Comparison of ENCODE assay signal across 9 cellular contexts in genomic region chr17:869567-870530, GRCh38.
A peak's percentile ranks its signal among the peaks of the same experiment; 100 is the strongest.
DNase-seq lines count a peak whose midpoint lies in the region; TF ChIP-seq lines count a peak whose summit lies in the region.
"Had no signal": no experiment of that assay in that cellular context is flagged by ENCODE, and none has a peak within 500 bp of the region (broad histone marks: within the 10 kb centered on the region; RNA-seq: fewer than 3 reads in every experiment).

No MANE protein-coding gene starts in this region.

- WGBS in esophagus squamous epithelium, 2 donors: 16 to 20% methylated on average over 14 to 16 of the region's 30 CpGs
- no CpG with 5 or more reads among the region's 30 CpGs for WGBS in neuronal stem cell (ENCODE audit: extremely low coverage in 2 of 2, insufficient read length in 2 of 2, insufficient replicate concordance in 1 of 2), 2 donors

- H2BK12ac ChIP-seq in neuronal stem cell (ENCODE audit: low read length): no peak overlapping the region

- peaks cover 2% of the 10 kb centered on the region for H3K79me1 ChIP-seq in neuronal stem cell (ENCODE audit: low read depth, low read length)

- no peak overlapping the region for H3K18ac ChIP-seq in neuronal stem cell (ENCODE audit: low read length)

- H2AFZ ChIP-seq in neuronal stem cell (ENCODE audit: low read length): no peak overlapping the region

- TF ChIP-seq CTCF in esophagus squamous epithelium (IDR thresholded peaks at IDR 0.05): no peak

- H4K91ac ChIP-seq in neuronal stem cell (ENCODE audit: low read depth, low read length, poor library complexity): no peak overlapping the region

- intact Hi-C loops in esophagus squamous epithelium (cut with DNase I): loop anchor here (10.0 kb wide), 1 partner anchor 75 kb away; no protein-coding TSS in a partner anchor
- intact Hi-C loops in posterior cingulate gyrus (cut with DNase I): no loop called here

- H3K36me3 ChIP-seq in esophagus squamous epithelium: no peaks in the 10 kb centered on the region
- H3K36me3 ChIP-seq in neuronal stem cell (replicated peaks in 1 of 2; ENCODE audit: control insufficient read depth in 2 of 2, insufficient read depth in 2 of 2, low read length in 2 of 2): peaks cover 0 to 51% of the 10 kb centered on the region in 2 donors

- TF ChIP-seq POLR2A in esophagus squamous epithelium (IDR thresholded peaks at IDR 0.05): no peak

- DNase-seq in A172 (ENCODE audit: low spot score) (peak; percentile 66), NOMO-1 (lab: John Stamatoyannopoulos, UW; ENCODE audit: unreplicated experiment in 2 of 2) (peak; percentile 2 to 60), esophagus squamous epithelium (lab: John Stamatoyannopoulos, UW) (no peak), neuronal stem cell (ENCODE audit: low spot score) (no peak), DMS 273 (lab: John Stamatoyannopoulos, UW; ENCODE audit: unreplicated experiment) (no peak), posterior cingulate gyrus (no peak)
- no peak for DNase-seq in activated CD8-positive, alpha-beta memory T cell treated with anti-CD3 and anti-CD28 coated beads, Interleukin-2, amount 50 U/mL, for 4 hours
- no peak for DNase-seq in activated T-cell treated with anti-CD3 and anti-CD28 coated beads, Interleukin-2, amount 50 U/mL, for 48 hours
- DNase-seq: NCI-H2081 had no signal

- H3K23ac ChIP-seq in neuronal stem cell (ENCODE audit: low read depth, low read length, poor library complexity): peak overlapping the region; percentile 16

- no peak overlapping the region for H3K4ac ChIP-seq in neuronal stem cell (ENCODE audit: low read length)

- H2BK5ac ChIP-seq in neuronal stem cell (ENCODE audit: low read length): no peak overlapping the region

- H4K8ac ChIP-seq in neuronal stem cell (ENCODE audit: low read depth, low read length): no peak overlapping the region

- H3K9ac ChIP-seq in neuronal stem cell (ENCODE audit: low read depth, low read length, poor library complexity): no peak overlapping the region

- no peak overlapping the region for H2AK5ac ChIP-seq in neuronal stem cell (ENCODE audit: low read depth, low read length)

- H3K4me2 ChIP-seq in neuronal stem cell (ENCODE audit: insufficient read depth, low read length, poor library complexity, severe bottlenecking): no peak overlapping the region

- H2BK120ac ChIP-seq in neuronal stem cell (ENCODE audit: low read depth, low read length): no peak overlapping the region

- no peaks in the 10 kb centered on the region for H3K9me3 ChIP-seq in esophagus squamous epithelium
- H3K9me3 ChIP-seq in neuronal stem cell (replicated peaks in 1 of 2; ENCODE audit: control insufficient read depth in 2 of 2, insufficient read depth in 1 of 2, low read depth in 1 of 2, low read length in 2 of 2): peaks cover 5 to 26% of the 10 kb centered on the region in 2 donors

- H2BK15ac ChIP-seq in neuronal stem cell (ENCODE audit: low read length): no peak overlapping the region

- H3K4me3 ChIP-seq in esophagus squamous epithelium: peak overlapping the region in 3 of 4 donors; percentile 25 to 38 (median 29)
- H3K4me3 ChIP-seq in neuronal stem cell (ENCODE audit: low read length in 2 of 2): no peak overlapping the region

- peaks cover 15 to 61% (median 50%) of the 10 kb centered on the region in 3 donors for H3K4me1 ChIP-seq in esophagus squamous epithelium
- H3K4me1 ChIP-seq in neuronal stem cell (ENCODE audit: control insufficient read depth in 2 of 2, insufficient read depth in 1 of 2, low read depth in 1 of 2, low read length in 2 of 2): no peaks in the 10 kb centered on the region

- H3K27me3 ChIP-seq in esophagus squamous epithelium (no peaks in the 10 kb centered on the region), neuronal stem cell (ENCODE audit: control insufficient read depth in 3 of 3, insufficient read depth in 3 of 3, low read depth in 1 of 3, low read length in 3 of 3) (no peaks in the 10 kb centered on the region)

- H3K14ac ChIP-seq in neuronal stem cell (ENCODE audit: low read length): no peak overlapping the region

- peak overlapping the region; percentile 72 to 93 (median 90) for H3K27ac ChIP-seq in esophagus squamous epithelium
- H3K27ac ChIP-seq in neuronal stem cell (replicated peaks; ENCODE audit: low read length): no peak overlapping the region

Comparison
In these comparisons a context has a peak if more than half of its experiments do, and no peak if none do; other contexts are left out.
1. DNase-seq: peak in A172 (single experiment) and NOMO-1 (2 of 2); none in esophagus squamous epithelium (single experiment), neuronal stem cell (single experiment), activated CD8-positive, alpha-beta memory T cell treated with anti-CD3 and anti-CD28 coated beads, Interleukin-2, amount 50 U/mL, for 4 hours (single experiment), activated T-cell treated with anti-CD3 and anti-CD28 coated beads, Interleukin-2, amount 50 U/mL, for 48 hours (0 of 2), DMS 273 (single experiment) and posterior cingulate gyrus (0 of 10).
2. H3K4me3 ChIP-seq: peak in esophagus squamous epithelium (3 of 4); none in neuronal stem cell (0 of 2).